In the genomic region with DNA sequence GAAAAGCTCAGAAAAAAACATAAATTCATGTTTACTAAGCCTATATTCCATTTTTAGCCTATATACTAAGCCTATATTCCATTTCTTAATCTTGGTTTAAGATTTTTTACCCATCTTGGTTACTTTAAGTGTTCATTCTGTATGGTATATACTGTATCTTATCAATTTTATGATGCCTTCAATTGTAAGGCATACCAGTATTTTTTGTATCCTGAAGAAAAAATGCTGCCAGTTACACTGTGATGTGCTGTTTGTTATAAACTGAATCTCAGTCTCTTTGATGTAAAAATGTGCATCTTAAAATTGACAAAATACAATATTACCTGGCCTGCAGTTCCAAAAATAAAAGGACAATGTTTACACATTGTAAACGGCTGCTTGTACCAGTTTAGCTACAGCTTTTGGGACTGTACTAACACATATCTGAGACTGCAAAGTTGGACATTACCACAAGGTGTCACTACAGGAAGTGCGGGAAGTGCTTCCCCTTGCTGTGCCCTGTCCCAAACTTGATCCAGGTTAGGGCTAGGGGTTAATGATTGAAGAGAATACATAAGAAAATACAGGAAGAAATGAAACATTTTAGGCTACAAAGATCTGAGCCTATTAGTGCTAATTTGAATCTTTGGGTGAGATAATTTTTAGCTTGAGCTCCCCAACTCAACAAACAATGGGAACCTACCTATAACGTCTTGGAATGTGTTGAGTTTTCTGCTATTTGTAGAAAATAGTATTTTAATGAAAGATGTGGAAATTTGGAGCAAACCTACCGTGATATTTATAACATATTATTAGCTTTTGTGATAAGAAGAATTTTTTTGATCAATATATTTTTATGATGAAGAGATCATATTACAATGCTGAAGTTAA, we compare ENCODE assay signal across 8 cellular contexts.
DNase-seq lines count a peak whose midpoint lies in the region; ATAC-seq, FAIRE-seq and TF ChIP-seq lines count a peak whose summit lies in the region.

No MANE protein-coding gene starts in this region.

- no TSS peak for BruUV-seq in PC-3 (replicated peaks; lab: Mats Ljungman, UMichigan)

- H3K27me3 ChIP-seq in PC-3 (ENCODE audit: low read length) = no peaks in the 10 kb centered on the region

- no peak overlapping the region for H3K4me2 ChIP-seq in PC-3 (ENCODE audit: low read length)

- H4K20me1 ChIP-seq in PC-3 (ENCODE audit: low read length) = no peaks in the 10 kb centered on the region

- no peaks in the 10 kb centered on the region for H3F3A ChIP-seq in PC-3 (ENCODE audit: low read length, unreplicated experiment)

- ATAC-seq in GM21576 (IDR thresholded peaks at IDR 0.05; ENCODE audit: unreplicated experiment) (peak; percentile 90), PC-3 (peak; percentile 95)

- H3K9ac ChIP-seq in PC-3 (ENCODE audit: low read length) = no peak overlapping the region

- H3K36me3 ChIP-seq in PC-3 (ENCODE audit: low read depth, low read length) = no peaks in the 10 kb centered on the region

- H3K4me3 ChIP-seq in PC-3 (ENCODE audit: low read length) = no peak overlapping the region

- peak; percentile 7 to 25 for DNase-seq in stimulated activated CD4-positive, alpha-beta T cell treated with anti-CD3 and anti-CD28 coated beads, Interleukin-2, amount 100 ng/mL, for 48 hours
- DNase-seq in stimulated activated CD4-positive, alpha-beta T cell treated with anti-CD3 and anti-CD28 coated beads, Interleukin-12 subunit alpha, Interleukin-12 subunit beta, amount 100 ng/mL, for 4 hours = no peak
- peak; percentile 59 for DNase-seq in HTR-8/SVneo (ENCODE audit: insufficient read length, low spot score)
- peak; percentile 86 for DNase-seq in PC-3
- peak; percentile 29 for DNase-seq in dedifferentiated amniotic fluid mesenchymal stem cell (ENCODE audit: extremely low spot score)
- DNase-seq in lung microvascular endothelial cell (ENCODE audit: low read depth in 2 of 2) = peak; percentile 45 to 54
- DNase-seq in 8988T = no peak

- H2AFZ ChIP-seq in PC-3 (ENCODE audit: low read length) = no peak overlapping the region

- no peaks in the 10 kb centered on the region for H3K9me2 ChIP-seq in PC-3 (replicated peaks; ENCODE audit: low read length)

- CTCF ChIA-PET in PC-3 (lab: Charles Lee) = interaction anchor here (0.5 to 2.2 kb wide), 8 partner anchors 9 to 756 kb away, joined by 3 to 17 read pairs (median 5); a partner anchor contains a TSS

- H3K79me2 ChIP-seq in PC-3 (ENCODE audit: low read length) = no peaks in the 10 kb centered on the region

- H3K4me1 ChIP-seq in PC-3 (ENCODE audit: insufficient read depth, low read length) = peaks cover 16% of the 10 kb centered on the region

- POLR2A ChIA-PET in PC-3 (lab: Charles Lee; ENCODE audit: unreplicated experiment) = no interaction called here

- peak; percentile 93 for FAIRE-seq in HTR-8/SVneo (lab: Jason Lieb, UNC)

- intact Hi-C loops in PC-3 (cut with micrococcal nuclease) = loop anchor here (1.0 kb wide), 3 partner anchors 24 to 99 kb away; no protein-coding TSS in a partner anchor

- H3K9me3 ChIP-seq in PC-3 (ENCODE audit: low read length) = no peaks in the 10 kb centered on the region

- TF ChIP-seq CTCF in PC-3 (conservative IDR thresholded peaks at IDR 0.05; ENCODE audit: low read depth, low read length) = peak; percentile 96

- H3K27ac ChIP-seq in PC-3 (ENCODE audit: low read length) = no peak overlapping the region

Comparison
In these comparisons a context has a peak if more than half of its experiments do, and no peak if none do; other contexts are left out.
1. DNase-seq: peak in stimulated activated CD4-positive, alpha-beta T cell treated with anti-CD3 and anti-CD28 coated beads, Interleukin-2, amount 100 ng/mL, for 48 hours (2 of 2), HTR-8/SVneo (single experiment), PC-3 (single experiment), dedifferentiated amniotic fluid mesenchymal stem cell (single experiment) and lung microvascular endothelial cell (2 of 2); none in stimulated activated CD4-positive, alpha-beta T cell treated with anti-CD3 and anti-CD28 coated beads, Interleukin-12 subunit alpha, Interleukin-12 subunit beta, amount 100 ng/mL, for 4 hours (single experiment) and 8988T (single experiment).